16 cellular contexts compared by ENCODE assay signal in the genomic region with DNA sequence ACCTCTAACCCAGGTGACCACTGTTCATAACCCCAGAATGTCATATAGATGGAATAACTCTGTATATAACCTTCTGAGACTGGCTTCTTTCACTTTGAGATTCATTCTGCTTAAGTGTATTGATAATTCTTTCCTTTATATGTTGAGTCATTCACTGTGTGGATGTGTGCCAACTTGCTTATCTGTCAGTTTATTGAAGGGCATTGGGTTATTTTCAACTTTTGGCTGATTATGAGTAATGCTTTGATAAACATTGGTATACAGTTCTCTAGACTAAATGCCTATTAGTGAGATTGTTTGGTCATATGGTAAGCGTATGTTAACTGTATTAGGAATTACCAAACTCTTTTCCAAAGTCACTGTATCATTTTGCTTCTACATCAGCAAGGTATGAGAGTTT.
"Had no signal": no experiment of that assay in that cellular context is flagged by ENCODE, and none has a peak within 500 bp of the region (broad histone marks: within the 10 kb centered on the region; RNA-seq: fewer than 3 reads in every experiment).

No MANE protein-coding gene starts in this region.

- H3K27ac ChIP-seq: left lung, psoas muscle, right lobe of liver, stomach, thoracic aorta, upper lobe of right lung had no signal

- H3K4me3 ChIP-seq: left lung, psoas muscle, right lobe of liver, stomach, thoracic aorta, upper lobe of right lung had no signal

- H3K4me3 Mint-ChIP-seq: effector memory CD8-positive, alpha-beta T cell; natural killer cell had no signal

- H3K4me1 ChIP-seq: left lung, psoas muscle, right lobe of liver, upper lobe of right lung had no signal

- DNase-seq: activated CD4-positive, CD25-positive, alpha-beta regulatory T cell treated with anti-CD3 and anti-CD28 coated beads, Interleukin-2, amount 50 U/mL, for 72 hours; activated naive CD4-positive, alpha-beta T cell; aorta; dermis blood vessel endothelial cell; effector memory CD8-positive, alpha-beta T cell; kidney; left lung; natural killer cell; nucleus accumbens; psoas muscle; right lobe of liver; stomach; T-helper 1 cell; T1000; upper lobe of right lung had no signal

- H3K36me3 Mint-ChIP-seq: natural killer cell had no signal

- H3K27ac Mint-ChIP-seq: effector memory CD8-positive, alpha-beta T cell; natural killer cell had no signal

- H3K36me3 ChIP-seq: left lung, right lobe of liver, stomach, thoracic aorta, upper lobe of right lung had no signal

- ATAC-seq: effector memory CD8-positive, alpha-beta T cell; left lung; natural killer cell; psoas muscle; upper lobe of right lung had no signal

- H3K27me3 ChIP-seq: left lung, right lobe of liver, stomach, upper lobe of right lung had no signal

- H3K4me1 Mint-ChIP-seq: natural killer cell had no signal

- H3K9me3 Mint-ChIP-seq: effector memory CD8-positive, alpha-beta T cell had no signal

- H3K9me3 ChIP-seq: left lung, psoas muscle, right lobe of liver, stomach, thoracic aorta, upper lobe of right lung had no signal

- H3K27me3 Mint-ChIP-seq: effector memory CD8-positive, alpha-beta T cell had no signal
